Comparison of ENCODE assay signal across 24 cellular contexts in genomic region chr9:115033800-115034199, GRCh38.
"Had no signal": no experiment of that assay in that cellular context is flagged by ENCODE, and none has a peak within 500 bp of the region (broad histone marks: within the 10 kb centered on the region; RNA-seq: fewer than 3 reads in every experiment).

No MANE protein-coding gene starts in this region.

- ATAC-seq: activated CD4-positive, alpha-beta T cell treated with anti-CD3 and anti-CD28 coated beads for 36 hours; effector memory CD8-positive, alpha-beta T cell; lower lobe of right lung; naive thymus-derived CD4-positive, alpha-beta T cell; stimulated activated naive CD8-positive, alpha-beta T cell treated with anti-CD3 and anti-CD28 coated beads, Interleukin-15, Interleukin-2, amounts not matched to agents 100 U/mL and 50 U/mL, for 24 hours; T-helper 17 cell had no signal

- H3K27me3 ChIP-seq: brain microvascular endothelial cell, colonic mucosa, dorsolateral prefrontal cortex, esophagus squamous epithelium, spleen, tibial nerve, vagina had no signal

- H3K4me3 ChIP-seq: colonic mucosa, dorsolateral prefrontal cortex, esophagus squamous epithelium, lower lobe of right lung, spleen, tibial nerve, vagina had no signal

- H3K27ac ChIP-seq: brain microvascular endothelial cell, colonic mucosa, dorsolateral prefrontal cortex, lower lobe of right lung, spleen, tibial nerve, vagina had no signal

- DNase-seq: activated B cell treated with CpG ODN at 0.5 μM for 24 hours; activated CD4-positive, alpha-beta T cell treated with anti-CD3 and anti-CD28 coated beads for 36 hours; activated CD4-positive, alpha-beta T cell treated with anti-CD3 and anti-CD28 coated beads, Interleukin-2, amount 50 U/mL, for 4 hours; activated CD8-positive, alpha-beta memory T cell treated with anti-CD3 and anti-CD28 coated beads for 24 hours; activated CD8-positive, alpha-beta memory T cell treated with anti-CD3 and anti-CD28 coated beads, Interleukin-2, amount 50 U/mL, for 4 hours; activated naive CD4-positive, alpha-beta T cell; activated T-cell treated with anti-CD3 and anti-CD28 coated beads, Interleukin-2, amount 50 U/mL, for 24 hours; amygdala; brain microvascular endothelial cell; colonic mucosa; dorsolateral prefrontal cortex; effector memory CD8-positive, alpha-beta T cell; esophagus squamous epithelium; kidney; lower lobe of right lung; naive thymus-derived CD4-positive, alpha-beta T cell; retina; spleen; stimulated activated CD4-positive, alpha-beta T cell treated with anti-CD3 and anti-CD28 coated beads, Interleukin-4, amount 100 ng/mL, for 1 hour; stimulated activated naive CD8-positive, alpha-beta T cell treated with anti-CD3 and anti-CD28 coated beads, Interleukin-15, Interleukin-2, amounts not matched to agents 100 U/mL and 50 U/mL, for 24 hours; substantia nigra; T-helper 17 cell had no signal

- H3K4me1 ChIP-seq: colonic mucosa had no signal

- H3K9me3 ChIP-seq: colonic mucosa, esophagus squamous epithelium, lower lobe of right lung, spleen, tibial nerve, vagina had no signal

- H3K36me3 ChIP-seq: brain microvascular endothelial cell, colonic mucosa, lower lobe of right lung, vagina had no signal
